In the genomic region with DNA sequence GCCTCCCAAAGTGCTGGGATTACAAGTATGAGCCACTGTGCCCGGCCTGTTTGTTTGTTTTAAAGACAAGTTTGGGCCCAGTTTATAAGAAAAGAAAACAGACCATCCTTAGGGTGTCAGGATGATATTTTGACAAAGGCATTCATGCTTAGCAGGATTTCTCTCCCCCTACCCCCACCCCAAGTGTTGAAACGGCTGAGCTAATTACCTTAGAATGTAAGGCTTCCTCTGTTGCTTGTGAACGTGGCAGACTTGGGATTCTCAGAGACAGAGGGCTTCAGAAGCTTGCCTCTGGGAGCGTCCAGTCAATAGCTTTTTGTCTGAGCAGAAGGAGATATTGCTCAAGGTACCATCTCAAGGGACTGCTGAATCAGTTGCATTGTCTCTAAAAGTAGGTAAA, we compare ENCODE assay signal across 18 cellular contexts. TPM values are rescaled to one million over a fixed set of nuclear protein-coding genes. Genes with fewer than 3 reads are reported as not detected.
A peak's percentile ranks its signal among the peaks of the same experiment; 100 is the strongest.
DNase-seq lines count a peak whose midpoint lies in the region; ATAC-seq and TF ChIP-seq lines count a peak whose summit lies in the region.
"Had no signal": no experiment of that assay in that cellular context is flagged by ENCODE, and none has a peak within 500 bp of the region (broad histone marks: within the 10 kb centered on the region; RNA-seq: fewer than 3 reads in every experiment).

No MANE protein-coding gene starts in this region.

- H3K27ac Mint-ChIP-seq in CD4-positive, alpha-beta T cell: peak overlapping the region; percentile 6
- no peak overlapping the region for H3K27ac Mint-ChIP-seq in stimulated activated memory B cell treated with anti-CD40 and anti-IgM and Interleukin-4, amounts not matched to agents 10 μg/mL and 1 μg/mL and 100 μg/mL, for 72 hours
- H3K27ac Mint-ChIP-seq in neural progenitor cell: no peak overlapping the region
- H3K27ac Mint-ChIP-seq: activated CD4-positive, alpha-beta T cell treated with anti-CD3 and anti-CD28 coated beads, Interleukin-2, amount 10 ng/mL, durations not matched to agents 24 days and 14 days had no signal

- peaks cover 18% of the 10 kb centered on the region for H4K20me1 ChIP-seq in neural progenitor cell (ENCODE audit: low read depth)

- H3K4me3 ChIP-seq in fibroblast of pulmonary artery (replicated peaks; ENCODE audit: low read depth, low read length): no peak overlapping the region
- H3K4me3 ChIP-seq in neural progenitor cell: no peak overlapping the region
- H3K4me3 ChIP-seq: upper lobe of left lung had no signal

- no peaks in the 10 kb centered on the region for H3K9me3 ChIP-seq in CD4-positive, alpha-beta T cell (ENCODE audit: control insufficient read depth, low read length)
- no peaks in the 10 kb centered on the region for H3K9me3 ChIP-seq in neural progenitor cell (ENCODE audit: low read depth)
- H3K9me3 ChIP-seq: upper lobe of left lung had no signal

- H2AFZ ChIP-seq in neural progenitor cell (replicated peaks): no peak overlapping the region

- H3F3A ChIP-seq in neural progenitor cell (ENCODE audit: low read depth): peaks cover 25% of the 10 kb centered on the region

- H3K4me2 ChIP-seq in neural progenitor cell: no peak overlapping the region

- POLR2A ChIA-PET in CD4-positive, alpha-beta T cell (lab: Charles Lee): interaction anchor here (1.4 kb wide), 1 partner anchor 50 kb away, joined by 3 read pairs; no protein-coding TSS in a partner anchor

- no peaks in the 10 kb centered on the region for H3K27me3 Mint-ChIP-seq in CD4-positive, alpha-beta T cell
- H3K27me3 Mint-ChIP-seq in stimulated activated memory B cell treated with anti-CD40 and anti-IgM and Interleukin-4, amounts not matched to agents 10 μg/mL and 1 μg/mL and 100 μg/mL, for 72 hours: no peaks in the 10 kb centered on the region
- H3K27me3 Mint-ChIP-seq in neural progenitor cell (ENCODE audit: insufficient read depth, low read depth): peaks cover under 1% of the 10 kb centered on the region
- H3K27me3 Mint-ChIP-seq: activated CD4-positive, alpha-beta T cell treated with anti-CD3 and anti-CD28 coated beads, Interleukin-2, amount 10 ng/mL, durations not matched to agents 24 days and 14 days had no signal

- TF ChIP-seq CTCF in CD4-positive, alpha-beta T cell (IDR thresholded peaks at IDR 0.05): no peak
- TF ChIP-seq CTCF in fibroblast of pulmonary artery (IDR thresholded peaks at IDR 0.05; ENCODE audit: low read length, missing control alignments): no peak
- no peak for TF ChIP-seq CTCF in neural progenitor cell (IDR thresholded peaks at IDR 0.05)

- no peak overlapping the region for H3K9ac ChIP-seq in neural progenitor cell

- ATAC-seq in CD4-positive, alpha-beta T cell (ENCODE audit: poor library complexity): no peak
- no peak for ATAC-seq in Right ventricle myocardium superior (ENCODE audit: poor library complexity)
- no peak for ATAC-seq in stimulated activated memory B cell treated with anti-CD40 and anti-IgM and Interleukin-4, amounts not matched to agents 10 μg/mL and 1 μg/mL and 100 μg/mL, for 72 hours
- ATAC-seq: activated T-cell treated with anti-CD3 and anti-CD28 coated beads, Interleukin-2, amount 50 U/mL, for 4 hours; right cardiac atrium had no signal

- no peaks in the 10 kb centered on the region for H3K36me3 ChIP-seq in neural progenitor cell
- H3K36me3 ChIP-seq: upper lobe of left lung had no signal

- no peaks in the 10 kb centered on the region for H3K27me3 ChIP-seq in CD4-positive, alpha-beta T cell (ENCODE audit: control insufficient read depth, insufficient read depth, low read length)
- H3K27me3 ChIP-seq in neural progenitor cell: no peaks in the 10 kb centered on the region
- H3K27me3 ChIP-seq: upper lobe of left lung had no signal

- no peak overlapping the region for H3K4me3 Mint-ChIP-seq in CD4-positive, alpha-beta T cell
- no peak overlapping the region for H3K4me3 Mint-ChIP-seq in stimulated activated memory B cell treated with anti-CD40 and anti-IgM and Interleukin-4, amounts not matched to agents 10 μg/mL and 1 μg/mL and 100 μg/mL, for 72 hours
- H3K4me3 Mint-ChIP-seq in neural progenitor cell: no peak overlapping the region
- H3K4me3 Mint-ChIP-seq: activated CD4-positive, alpha-beta T cell treated with anti-CD3 and anti-CD28 coated beads, Interleukin-2, amount 10 ng/mL, durations not matched to agents 24 days and 14 days; activated T-cell treated with anti-CD3 and anti-CD28 coated beads, Interleukin-2, amount 50 U/mL, for 4 hours; neural crest cell; T-helper 2 cell treated with Interferon-gamma antibody and Interleukin-4, amounts not matched to agents 5 μg/mL and 100 μg/mL, for 36 hours had no signal

- peaks cover 55% of the 10 kb centered on the region for H3K4me1 Mint-ChIP-seq in CD4-positive, alpha-beta T cell (ENCODE audit: low read depth)
- peaks cover 47% of the 10 kb centered on the region for H3K4me1 Mint-ChIP-seq in stimulated activated memory B cell treated with anti-CD40 and anti-IgM and Interleukin-4, amounts not matched to agents 10 μg/mL and 1 μg/mL and 100 μg/mL, for 72 hours
- H3K4me1 Mint-ChIP-seq in neural progenitor cell: peaks cover 12% of the 10 kb centered on the region

- H3K79me2 ChIP-seq in neural progenitor cell (ENCODE audit: low read depth): peaks cover 40% of the 10 kb centered on the region

- CTCF ChIA-PET in CD4-positive, alpha-beta T cell (lab: Charles Lee): no interaction called here

- no peak for DNase-seq in CD4-positive, alpha-beta T cell
- DNase-seq in SK-MEL-5 (ENCODE audit: low read depth, low spot score): peak; percentile 98
- DNase-seq in fibroblast of pulmonary artery (ENCODE audit: low read depth): peak; percentile 69
- peak; percentile 73 for DNase-seq in renal cortical epithelial cell (ENCODE audit: low read depth)
- no peak for DNase-seq in Right ventricle myocardium superior
- no peak for DNase-seq in neural progenitor cell (ENCODE audit: low spot score)
- DNase-seq in activated T-cell treated with anti-CD3 and anti-CD28 coated beads, Interleukin-2, amount 50 U/mL, for 1 hour: no peak
- DNase-seq: activated CD4-positive, alpha-beta T cell treated with anti-CD3 and anti-CD28 coated beads, Interleukin-2, amount 10 ng/mL, durations not matched to agents 24 days and 14 days; activated T-cell treated with anti-CD3 and anti-CD28 coated beads, Interleukin-2, amount 50 U/mL, for 4 hours; AML-193; HCEC 1CT; right cardiac atrium; SIG-M5; stimulated activated CD4-positive, alpha-beta T cell treated with anti-CD3 and anti-CD28 coated beads, Interleukin-4, amount 100 ng/mL, for 4 hours; upper lobe of left lung had no signal

- in situ Hi-C loops in SK-MEL-5 (cut with HindIII; ENCODE audit: low pct_unique_long_range_greater_than_20kb, low sequenced_read_pairs): loop anchor here (25.0 kb wide), 1 partner anchor 130 kb away; no protein-coding TSS in a partner anchor

- peaks cover 29% of the 10 kb centered on the region for H3K4me1 ChIP-seq in neural progenitor cell

- H3K36me3 Mint-ChIP-seq in CD4-positive, alpha-beta T cell (ENCODE audit: low read depth): peaks cover 15% of the 10 kb centered on the region
- H3K36me3 Mint-ChIP-seq in stimulated activated memory B cell treated with anti-CD40 and anti-IgM and Interleukin-4, amounts not matched to agents 10 μg/mL and 1 μg/mL and 100 μg/mL, for 72 hours: no peaks in the 10 kb centered on the region
- H3K36me3 Mint-ChIP-seq in neural progenitor cell: no peaks in the 10 kb centered on the region

- no peak overlapping the region for H3K27ac ChIP-seq in CD4-positive, alpha-beta T cell (ENCODE audit: low read depth, low read length)
- no peak overlapping the region for H3K27ac ChIP-seq in neural progenitor cell
- H3K27ac ChIP-seq: upper lobe of left lung had no signal

- intact Hi-C loops in CD4-positive, alpha-beta T cell (cut with DNase I, micrococcal nuclease): no loop called here
- intact Hi-C loops in Right ventricle myocardium superior (cut with DNase I): no loop called here

- H3K9me3 Mint-ChIP-seq in CD4-positive, alpha-beta T cell: no peaks in the 10 kb centered on the region
- H3K9me3 Mint-ChIP-seq in stimulated activated memory B cell treated with anti-CD40 and anti-IgM and Interleukin-4, amounts not matched to agents 10 μg/mL and 1 μg/mL and 100 μg/mL, for 72 hours: no peaks in the 10 kb centered on the region
- no peaks in the 10 kb centered on the region for H3K9me3 Mint-ChIP-seq in neural progenitor cell
- H3K9me3 Mint-ChIP-seq: activated CD4-positive, alpha-beta T cell treated with anti-CD3 and anti-CD28 coated beads, Interleukin-2, amount 10 ng/mL, durations not matched to agents 24 days and 14 days; activated T-cell treated with anti-CD3 and anti-CD28 coated beads, Interleukin-2, amount 50 U/mL, for 4 hours; neural crest cell; T-helper 2 cell treated with Interferon-gamma antibody and Interleukin-4, amounts not matched to agents 5 μg/mL and 100 μg/mL, for 36 hours had no signal

RNA-seq across cellular contexts. Expression of a gene that starts 24.0 kb away (rescaled TPM):
- 10 to 100 TPM; 39.7 to 42.1 TPM for total RNA-seq in CD4-positive, alpha-beta T cell
- total RNA-seq in SK-MEL-5 (2014; rRNA removed; shearing (Covaris generic)): 20.7 and 23.6 TPM in 2 replicates
- 11.2 and 13.1 TPM in 2 replicates for polyA plus RNA-seq in SK-MEL-5 (2015; cell fraction: cytosol; rRNA removed)
- 15.9 and 22.7 TPM in 2 replicates for polyA plus RNA-seq in SK-MEL-5 (2015; cell fraction: nucleus; rRNA removed)
- total RNA-seq in renal cortical epithelial cell (342 and 459 TPM in 2 replicates), Right ventricle myocardium superior (30.0 TPM), neural progenitor cell (ENCODE audit: low replicate concordance) (32.0 and 54.9 TPM in 2 replicates)

Comparison
In these comparisons a context has a peak if more than half of its experiments do, and no peak if none do; other contexts are left out.
1. DNase-seq: peak in SK-MEL-5 (single experiment), fibroblast of pulmonary artery (single experiment) and renal cortical epithelial cell (single experiment); none in CD4-positive, alpha-beta T cell (0 of 10), Right ventricle myocardium superior (single experiment), neural progenitor cell (single experiment) and activated T-cell treated with anti-CD3 and anti-CD28 coated beads, Interleukin-2, amount 50 U/mL, for 1 hour (single experiment).